15 cellular contexts compared by ENCODE assay signal in genomic region chr1:205783904-205784303, GRCh38. TPM values are rescaled to one million over a fixed set of nuclear protein-coding genes. Genes with fewer than 3 reads are reported as not detected.
DNase-seq lines count a peak whose midpoint lies in the region; ATAC-seq, FAIRE-seq and TF ChIP-seq lines count a peak whose summit lies in the region.
"Had no signal": no experiment of that assay in that cellular context is flagged by ENCODE, and none has a peak within 500 bp of the region (broad histone marks: within the 10 kb centered on the region; RNA-seq: fewer than 3 reads in every experiment).

No MANE protein-coding gene starts in this region.

- no peak for TF ChIP-seq POLR2A in GM12892 (IDR thresholded peaks at IDR 0.05; ENCODE audit: low read depth, low read length)

- H2BK15ac ChIP-seq in mesenchymal stem cell (ENCODE audit: low read depth, poor library complexity, severe bottlenecking), result no peak overlapping the region

- no peak overlapping the region for H3K4me2 ChIP-seq in mesenchymal stem cell (ENCODE audit: low read length, poor library complexity, severe bottlenecking)

- H3K36me3 ChIP-seq in mesenchymal stem cell (ENCODE audit: control insufficient read depth in 1 of 2, insufficient read depth in 2 of 2, low read depth in 1 of 2, low read length in 2 of 2), result no peaks in the 10 kb centered on the region
- no peaks in the 10 kb centered on the region for H3K36me3 ChIP-seq in aorta (ENCODE audit: control insufficient read depth in 1 of 2, insufficient read depth in 2 of 2, low read length in 1 of 2)

- H3K27me3 ChIP-seq in mesenchymal stem cell (ENCODE audit: control insufficient read depth in 1 of 2, insufficient read depth in 1 of 2, low read length in 2 of 2) (no peaks in the 10 kb centered on the region), aorta (ENCODE audit: control insufficient read depth in 1 of 2, insufficient read depth in 2 of 2, low read length in 1 of 2) (no peaks in the 10 kb centered on the region)

- no peak overlapping the region for H3K4me3 ChIP-seq in epithelial cell of proximal tubule (ENCODE audit: low read depth, low read length)
- no peak overlapping the region for H3K4me3 ChIP-seq in mesenchymal stem cell (ENCODE audit: insufficient read depth in 1 of 2, low read depth in 1 of 2, low read length in 2 of 2)
- no peak overlapping the region for H3K4me3 ChIP-seq in aorta (ENCODE audit: low read length in 2 of 2)

- no peak overlapping the region for H2AK5ac ChIP-seq in mesenchymal stem cell (ENCODE audit: low read length, severe bottlenecking)

- no peak for TF ChIP-seq CTCF in epithelial cell of proximal tubule (conservative IDR thresholded peaks at IDR 0.05; ENCODE audit: low read depth, low read length)

- no peak overlapping the region for H3K23ac ChIP-seq in mesenchymal stem cell (ENCODE audit: low read length in 2 of 2)

- H2BK5ac ChIP-seq in mesenchymal stem cell (ENCODE audit: low read depth, low read length, poor library complexity, severe bottlenecking), result no peak overlapping the region

- H3K27ac ChIP-seq in mesenchymal stem cell (ENCODE audit: low read length, poor library complexity, severe bottlenecking) (no peak overlapping the region), aorta (ENCODE audit: low read depth in 1 of 2, low read length in 2 of 2) (peak overlapping the region; percentile 53 to 85)

- H2AFZ ChIP-seq in mesenchymal stem cell (ENCODE audit: low read depth, low read length), result no peak overlapping the region

- ATAC-seq in Right ventricle myocardium superior (ENCODE audit: poor library complexity) (peak; percentile 45), Right ventricle myocardium inferior (no peak), aorta (ENCODE audit: low FRiP score) (peak; percentile 76), HG03460 (IDR thresholded peaks at IDR 0.05; ENCODE audit: unreplicated experiment) (no peak)
- ATAC-seq: activated CD4-positive, CD25-positive, alpha-beta regulatory T cell treated with anti-CD3 and anti-CD28 coated beads, Interleukin-2, amount 50 U/mL, for 24 hours; stimulated activated naive CD8-positive, alpha-beta T cell treated with anti-CD3 and anti-CD28 coated beads, Interleukin-15, amount 100 ng/mL, for 72 hours; T-cell had no signal

- intact Hi-C loops in Right ventricle myocardium superior (cut with DNase I) (no loop called here), Right ventricle myocardium inferior (cut with DNase I) (no loop called here), aorta (cut with DNase I) (no loop called here)

- no peak overlapping the region for H2BK12ac ChIP-seq in mesenchymal stem cell (ENCODE audit: low read length in 2 of 2)

- no peak overlapping the region for H3K14ac ChIP-seq in mesenchymal stem cell (ENCODE audit: low read length in 2 of 2)

- H2BK120ac ChIP-seq in mesenchymal stem cell (ENCODE audit: low read depth, low read length), result no peak overlapping the region

- H4K91ac ChIP-seq in mesenchymal stem cell (ENCODE audit: low read length), result peak overlapping the region; percentile 48

- H3K9me3 ChIP-seq in mesenchymal stem cell (ENCODE audit: control insufficient read depth, low read length) (no peaks in the 10 kb centered on the region), aorta (ENCODE audit: control insufficient read depth, low read length) (no peaks in the 10 kb centered on the region)

- no peak for DNase-seq in Right ventricle myocardium superior
- DNase-seq in Right ventricle myocardium inferior (ENCODE audit: missing footprints), result no peak
- peak; percentile 72 for DNase-seq in epithelial cell of proximal tubule (ENCODE audit: low read depth)
- DNase-seq in mesenchymal stem cell, result no peak
- DNase-seq in aorta, result peak; percentile 68 to 81
- DNase-seq in GM12892 (ENCODE audit: insufficient read length), result no peak
- no peak for DNase-seq in stimulated activated CD4-positive, alpha-beta T cell treated with anti-CD3 and anti-CD28 coated beads, Interleukin-2, amount 100 ng/mL, for 48 hours
- DNase-seq: naive B cell; NCI-H1105; NCI-H446 treated with DMSO at 0.1 percent for 48 hours; stimulated activated naive CD8-positive, alpha-beta T cell treated with anti-CD3 and anti-CD28 coated beads, Interleukin-15, amount 100 ng/mL, for 72 hours; T-cell had no signal

- no peak overlapping the region for H3K9ac ChIP-seq in mesenchymal stem cell (ENCODE audit: low read length)

- no peak for FAIRE-seq in GM12892 (lab: Jason Lieb, UNC)
- FAIRE-seq: G401.6 had no signal

- 92% methylated on average over 4 of the region's 4 CpGs for WGBS in mesenchymal stem cell
- WGBS in aorta, 2 donors, result 2 to 10% methylated on average over 4 of the region's 4 CpGs

- no peak overlapping the region for H3K18ac ChIP-seq in mesenchymal stem cell (ENCODE audit: low read depth in 1 of 2, low read length in 2 of 2)

- no peak overlapping the region for H3K4ac ChIP-seq in mesenchymal stem cell (ENCODE audit: low read depth in 1 of 2, low read length in 2 of 2)

- no peaks in the 10 kb centered on the region for H3K79me1 ChIP-seq in mesenchymal stem cell (replicated peaks; ENCODE audit: low read length, poor library complexity, severe bottlenecking)

- no peak overlapping the region for H4K8ac ChIP-seq in mesenchymal stem cell (ENCODE audit: low read length)

- peaks cover 2% of the 10 kb centered on the region for H3K4me1 ChIP-seq in mesenchymal stem cell (ENCODE audit: control insufficient read depth, insufficient read depth, low read depth, low read length)
- no peaks in the 10 kb centered on the region for H3K4me1 ChIP-seq in aorta (ENCODE audit: control insufficient read depth in 1 of 2, insufficient read depth in 2 of 2, low read length in 2 of 2)

RNA-seq across cellular contexts. Expression of gene RAB29, which starts 8.6 kb away (rescaled TPM):
- total RNA-seq in Right ventricle myocardium superior (15.0 TPM), Right ventricle myocardium inferior (16.6 TPM), epithelial cell of proximal tubule (10.0 and 12.0 TPM in 2 replicates), aorta (10 to 100 TPM; 19.5 to 38.9 TPM)
- polyA plus RNA-seq in mesenchymal stem cell (2013, experiment 1 of 2), result 28.0 TPM
- 29.2 TPM for polyA plus RNA-seq in mesenchymal stem cell (2013, experiment 2 of 2)
- polyA plus RNA-seq in aorta, result 10 to 100 TPM; 27.2 to 36.8 TPM
- 14.0 TPM for polyA plus RNA-seq in GM12892 (2012; ENCODE audit: missing spikeins)

RNA-seq across cellular contexts. Expression of gene SLC41A1, which starts 29.1 kb away (rescaled TPM):
- total RNA-seq in Right ventricle myocardium superior (465 TPM), Right ventricle myocardium inferior (458 TPM), epithelial cell of proximal tubule (10.9 and 14.0 TPM in 2 replicates), aorta (10 to 100 TPM; 36.2 to 40.3 TPM)
- polyA plus RNA-seq in mesenchymal stem cell (2013, experiment 1 of 2), result 22.0 TPM
- 21.4 TPM for polyA plus RNA-seq in mesenchymal stem cell (2013, experiment 2 of 2)
- polyA plus RNA-seq in aorta, result 10 to 100 TPM in 1 of 2 donors, 1 to 10 TPM in 1; 7.3 to 24.7 TPM
- polyA plus RNA-seq in GM12892 (2012; ENCODE audit: missing spikeins), result 3.0 TPM

RNA-seq across cellular contexts. Expression of gene NUCKS1, which starts 33.9 kb away (rescaled TPM):
- total RNA-seq in Right ventricle myocardium superior, result 196 TPM
- total RNA-seq in Right ventricle myocardium inferior, result 185 TPM
- 92.5 and 104 TPM in 2 replicates for total RNA-seq in epithelial cell of proximal tubule
- 114 TPM for polyA plus RNA-seq in mesenchymal stem cell (2013, experiment 1 of 2)
- 122 TPM for polyA plus RNA-seq in mesenchymal stem cell (2013, experiment 2 of 2)
- 100 to 1,000 TPM; 145 to 158 TPM for total RNA-seq in aorta
- polyA plus RNA-seq in aorta, result 10 to 100 TPM; 47.1 to 47.6 TPM
- 56.8 TPM for polyA plus RNA-seq in GM12892 (2012; ENCODE audit: missing spikeins)

Comparison
In these comparisons a context has a peak if more than half of its experiments do, and no peak if none do; other contexts are left out.
1. ATAC-seq: peak in Right ventricle myocardium superior (single experiment) and aorta (single experiment); none in Right ventricle myocardium inferior (single experiment) and HG03460 (single experiment).
2. DNase-seq: peak in epithelial cell of proximal tubule (single experiment) and aorta (2 of 2); none in Right ventricle myocardium superior (single experiment), Right ventricle myocardium inferior (single experiment), mesenchymal stem cell (single experiment), GM12892 (single experiment) and stimulated activated CD4-positive, alpha-beta T cell treated with anti-CD3 and anti-CD28 coated beads, Interleukin-2, amount 100 ng/mL, for 48 hours (0 of 2).
3. RNA of gene SLC41A1, which starts 29.1 kb away (total RNA-seq): 465 TPM in Right ventricle myocardium superior (single experiment) and 458 TPM in Right ventricle myocardium inferior (single experiment); 36.2 to 40.3 TPM in aorta and 10.9 to 14.0 TPM in epithelial cell of proximal tubule; every median in the first group is over 10 times any median in the second.